In the genomic region with DNA sequence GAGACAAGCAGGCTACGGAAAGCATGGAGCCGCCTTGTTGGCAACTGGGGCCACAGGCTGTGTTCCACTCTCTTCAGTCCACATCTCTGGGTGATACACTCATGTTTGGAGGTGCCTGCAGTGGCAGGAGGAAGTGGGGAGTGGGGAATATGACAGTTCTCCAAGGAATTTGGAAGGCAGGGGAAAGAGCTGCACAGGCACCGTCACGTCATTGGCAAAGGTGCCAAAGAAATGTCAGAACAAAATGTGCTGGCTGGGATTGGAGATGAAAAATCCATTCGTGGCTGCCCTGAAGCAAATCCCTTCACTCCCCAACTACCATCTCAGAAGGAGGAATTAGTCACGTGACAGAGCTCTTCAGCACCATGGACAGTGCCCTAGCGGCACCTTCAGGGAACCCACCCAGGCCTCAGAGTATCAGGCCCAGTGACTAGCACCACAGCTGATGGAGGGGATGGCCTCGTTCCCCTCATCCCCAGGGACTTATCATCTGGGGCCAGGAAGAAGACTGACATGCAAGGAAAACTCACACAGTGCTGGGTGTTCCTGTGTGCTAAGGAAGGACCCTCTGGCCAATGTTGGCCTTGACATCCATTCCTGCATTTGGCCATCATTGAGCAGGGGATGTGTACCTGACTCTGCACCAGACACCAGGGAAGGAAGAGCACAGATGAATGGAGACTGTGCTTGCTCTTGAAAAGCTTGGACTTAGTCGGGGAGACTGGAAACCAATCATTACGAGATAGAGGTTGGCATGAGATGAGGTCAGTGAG, we compare ENCODE assay signal across 8 cellular contexts. TPM values are rescaled to one million over a fixed set of nuclear protein-coding genes. Genes with fewer than 3 reads are reported as not detected.
DNase-seq lines count a peak whose midpoint lies in the region; TF ChIP-seq lines count a peak whose summit lies in the region.

No MANE protein-coding gene starts in this region.

- intact Hi-C loops in colonic mucosa (cut with DNase I): no loop called here

- H3K4me1 ChIP-seq in colonic mucosa: no peaks in the 10 kb centered on the region

- H3K36me3 ChIP-seq in colonic mucosa: no peaks in the 10 kb centered on the region

- TF ChIP-seq CTCF in RWPE1 (conservative IDR thresholded peaks at IDR 0.05; ENCODE audit: low read depth) (no peak), colonic mucosa (IDR thresholded peaks at IDR 0.05) (no peak), GM10248 (IDR thresholded peaks at IDR 0.05; ENCODE audit: control extremely low read depth, extremely low read depth, low read depth, missing control alignments) (no peak)

- H3K27me3 ChIP-seq in colonic mucosa: no peaks in the 10 kb centered on the region

- no peak overlapping the region for H3K4me3 ChIP-seq in colonic mucosa

- POLR2A ChIA-PET in HEK293T (lab: Yijun Ruan, JAX) (no interaction called here), RWPE1 (lab: Yijun Ruan, JAX; ENCODE audit: low non-redundant PET) (no interaction called here), GM10248 (lab: Yijun Ruan, JAX) (no interaction called here)

- H3K27ac ChIP-seq in RWPE1: peak overlapping the region; percentile 86
- no peak overlapping the region for H3K27ac ChIP-seq in colonic mucosa

- no peak overlapping the region for H3K9ac ChIP-seq in colonic mucosa (ENCODE audit: low read depth in 2 of 2, low read length in 2 of 2)

- CTCF ChIA-PET in HEK293T (lab: Yijun Ruan, JAX): interaction anchor here (1.2 to 4.6 kb wide), 2 partner anchors 161 to 171 kb away, joined by 3 to 31 read pairs; no protein-coding TSS in a partner anchor
- CTCF ChIA-PET in RWPE1 (lab: Yijun Ruan, JAX): interaction anchor here (0.6 to 12.7 kb wide), 2 partner anchors 166 to 630 kb away, joined by 3 to 407 read pairs; no protein-coding TSS in a partner anchor
- CTCF ChIA-PET in GM10248 (lab: Yijun Ruan, JAX): interaction anchor here (1.5 to 21.9 kb wide), 3 partner anchors 7 to 161 kb away, joined by 4 to 899 read pairs (median 30); no protein-coding TSS in a partner anchor

- DNase-seq in HEK293T (ENCODE audit: extremely low spot score) (peak; percentile 52), RWPE1 (ENCODE audit: low spot score) (peak; percentile 69), colonic mucosa (peak; percentile 64), midbrain (lab: John Stamatoyannopoulos, UW) (peak; percentile 9), DMS53 treated with DMSO at 0.1 percent for 48 hours (lab: John Stamatoyannopoulos, UW; ENCODE audit: unreplicated experiment) (no peak), GM10248 (ENCODE audit: extremely low spot score) (no peak), DMS114 treated with DMSO at 0.1 percent for 48 hours (lab: John Stamatoyannopoulos, UW; ENCODE audit: unreplicated experiment) (no peak), OCI-M2 (lab: John Stamatoyannopoulos, UW; ENCODE audit: unreplicated experiment) (no peak)

- no peaks in the 10 kb centered on the region for H3K9me3 ChIP-seq in colonic mucosa

TF ChIP-seq in HEK293T, 16 proteins besides CTCF, POLR2A, EP300 and RAD21:
- no peak for TF ChIP-seq LEF1 (IDR thresholded peaks at IDR 0.05; ENCODE audit: borderline replicate concordance)

RNA-seq across cellular contexts. Expression of a gene that starts 48.5 kb away (rescaled TPM):
- 1 to 10 TPM; 4.1 to 8.3 TPM for total RNA-seq in colonic mucosa

Comparison
In these comparisons a context has a peak if more than half of its experiments do, and no peak if none do; other contexts are left out.
1. DNase-seq: peak in HEK293T (single experiment), RWPE1 (single experiment), colonic mucosa (single experiment) and midbrain (single experiment); none in DMS53 treated with DMSO at 0.1 percent for 48 hours (single experiment), GM10248 (single experiment), DMS114 treated with DMSO at 0.1 percent for 48 hours (single experiment) and OCI-M2 (single experiment).